Comparison of ENCODE assay signal across 1 cellular context in the genomic region with DNA sequence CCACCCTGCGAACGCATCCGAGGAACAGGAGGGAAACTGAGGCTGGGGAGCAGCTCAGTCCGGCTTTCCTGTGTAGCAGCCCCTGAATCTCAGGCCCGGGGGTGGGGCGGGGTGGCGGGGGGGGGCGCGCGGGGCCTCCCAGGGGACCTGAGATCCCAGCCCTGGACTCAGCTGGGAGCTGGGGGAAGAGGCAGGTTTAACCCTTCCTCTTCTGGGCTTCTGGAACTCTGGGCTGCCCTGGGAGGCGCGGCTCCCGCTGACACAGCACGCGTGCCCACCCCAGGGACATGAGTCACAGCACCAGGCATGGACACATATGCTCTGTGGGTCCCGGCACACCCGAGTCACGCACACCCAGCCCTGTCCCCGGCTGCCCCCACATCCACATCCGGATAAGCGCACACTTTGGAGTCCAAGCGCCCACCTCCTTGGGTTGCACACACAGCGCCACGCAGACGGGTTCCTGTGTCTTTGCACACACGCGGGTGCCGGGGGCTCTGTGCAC.
TF ChIP-seq lines count a peak whose summit lies in the region.

No MANE protein-coding gene starts in this region.

TF ChIP-seq in K562, 482 proteins besides CTCF, POLR2A, EP300 and RAD21:
- TF ChIP-seq SAP30 (IDR thresholded peaks at IDR 0.05; ENCODE audit: borderline replicate concordance, insufficient read depth, low read depth, low read length, poor library complexity, severe bottlenecking) = peak; percentile 39
- TF ChIP-seq, protein P1, sequence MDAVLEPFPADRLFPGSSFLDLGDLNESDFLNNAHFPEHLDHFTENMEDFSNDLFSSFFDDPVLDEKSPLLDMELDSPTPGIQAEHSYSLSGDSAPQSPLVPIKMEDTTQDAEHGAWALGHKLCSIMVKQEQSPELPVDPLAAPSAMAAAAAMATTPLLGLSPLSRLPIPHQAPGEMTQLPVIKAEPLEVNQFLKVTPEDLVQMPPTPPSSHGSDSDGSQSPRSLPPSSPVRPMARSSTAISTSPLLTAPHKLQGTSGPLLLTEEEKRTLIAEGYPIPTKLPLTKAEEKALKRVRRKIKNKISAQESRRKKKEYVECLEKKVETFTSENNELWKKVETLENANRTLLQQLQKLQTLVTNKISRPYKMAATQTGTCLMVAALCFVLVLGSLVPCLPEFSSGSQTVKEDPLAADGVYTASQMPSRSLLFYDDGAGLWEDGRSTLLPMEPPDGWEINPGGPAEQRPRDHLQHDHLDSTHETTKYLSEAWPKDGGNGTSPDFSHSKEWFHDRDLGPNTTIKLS (IDR thresholded peaks at IDR 0.05; ENCODE audit: borderline replicate concordance, low read depth) = 0 out of 2 replicates have a peak, but pooled peaks have one; percentile 22
- TF ChIP-seq FOSL1 (tag; conservative IDR thresholded peaks at IDR 0.05) = peak; percentile 93
- 0 out of 2 replicates have a peak, but pooled peaks have one; percentile 8 for TF ChIP-seq MYNN (IDR thresholded peaks at IDR 0.05)
- no peak for TF ChIP-seq MYNN (CRISPR knock-in tag; IDR thresholded peaks at IDR 0.05)
- TF ChIP-seq HMG20A (CRISPR knock-in tag; conservative IDR thresholded peaks at IDR 0.05) = no peak
- peak; percentile 56 for TF ChIP-seq RBBP5 (IDR thresholded peaks at IDR 0.05; ENCODE audit: borderline replicate concordance, insufficient read depth, low read length, poor library complexity, severe bottlenecking)
- TF ChIP-seq, protein P2, sequence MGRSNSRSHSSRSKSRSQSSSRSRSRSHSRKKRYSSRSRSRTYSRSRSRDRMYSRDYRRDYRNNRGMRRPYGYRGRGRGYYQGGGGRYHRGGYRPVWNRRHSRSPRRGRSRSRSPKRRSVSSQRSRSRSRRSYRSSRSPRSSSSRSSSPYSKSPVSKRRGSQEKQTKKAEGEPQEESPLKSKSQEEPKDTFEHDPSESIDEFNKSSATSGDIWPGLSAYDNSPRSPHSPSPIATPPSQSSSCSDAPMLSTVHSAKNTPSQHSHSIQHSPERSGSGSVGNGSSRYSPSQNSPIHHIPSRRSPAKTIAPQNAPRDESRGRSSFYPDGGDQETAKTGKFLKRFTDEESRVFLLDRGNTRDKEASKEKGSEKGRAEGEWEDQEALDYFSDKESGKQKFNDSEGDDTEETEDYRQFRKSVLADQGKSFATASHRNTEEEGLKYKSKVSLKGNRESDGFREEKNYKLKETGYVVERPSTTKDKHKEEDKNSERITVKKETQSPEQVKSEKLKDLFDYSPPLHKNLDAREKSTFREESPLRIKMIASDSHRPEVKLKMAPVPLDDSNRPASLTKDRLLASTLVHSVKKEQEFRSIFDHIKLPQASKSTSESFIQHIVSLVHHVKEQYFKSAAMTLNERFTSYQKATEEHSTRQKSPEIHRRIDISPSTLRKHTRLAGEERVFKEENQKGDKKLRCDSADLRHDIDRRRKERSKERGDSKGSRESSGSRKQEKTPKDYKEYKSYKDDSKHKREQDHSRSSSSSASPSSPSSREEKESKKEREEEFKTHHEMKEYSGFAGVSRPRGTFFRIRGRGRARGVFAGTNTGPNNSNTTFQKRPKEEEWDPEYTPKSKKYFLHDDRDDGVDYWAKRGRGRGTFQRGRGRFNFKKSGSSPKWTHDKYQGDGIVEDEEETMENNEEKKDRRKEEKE (IDR thresholded peaks at IDR 0.05; ENCODE audit: borderline replicate concordance in 1 of 2, control insufficient read depth in 1 of 2, low read depth in 2 of 2, low read length in 1 of 2) = no peak
- peak; percentile 64 for TF ChIP-seq BHLHE40 (IDR thresholded peaks at IDR 0.05; ENCODE audit: low read length)
- TF ChIP-seq, protein P3, sequence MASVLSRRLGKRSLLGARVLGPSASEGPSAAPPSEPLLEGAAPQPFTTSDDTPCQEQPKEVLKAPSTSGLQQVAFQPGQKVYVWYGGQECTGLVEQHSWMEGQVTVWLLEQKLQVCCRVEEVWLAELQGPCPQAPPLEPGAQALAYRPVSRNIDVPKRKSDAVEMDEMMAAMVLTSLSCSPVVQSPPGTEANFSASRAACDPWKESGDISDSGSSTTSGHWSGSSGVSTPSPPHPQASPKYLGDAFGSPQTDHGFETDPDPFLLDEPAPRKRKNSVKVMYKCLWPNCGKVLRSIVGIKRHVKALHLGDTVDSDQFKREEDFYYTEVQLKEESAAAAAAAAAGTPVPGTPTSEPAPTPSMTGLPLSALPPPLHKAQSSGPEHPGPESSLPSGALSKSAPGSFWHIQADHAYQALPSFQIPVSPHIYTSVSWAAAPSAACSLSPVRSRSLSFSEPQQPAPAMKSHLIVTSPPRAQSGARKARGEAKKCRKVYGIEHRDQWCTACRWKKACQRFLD (CRISPR knock-in tag; IDR thresholded peaks at IDR 0.05) = peak; percentile 48; the same call in 1 of the 2 replicates
- TF ChIP-seq, protein P4, sequence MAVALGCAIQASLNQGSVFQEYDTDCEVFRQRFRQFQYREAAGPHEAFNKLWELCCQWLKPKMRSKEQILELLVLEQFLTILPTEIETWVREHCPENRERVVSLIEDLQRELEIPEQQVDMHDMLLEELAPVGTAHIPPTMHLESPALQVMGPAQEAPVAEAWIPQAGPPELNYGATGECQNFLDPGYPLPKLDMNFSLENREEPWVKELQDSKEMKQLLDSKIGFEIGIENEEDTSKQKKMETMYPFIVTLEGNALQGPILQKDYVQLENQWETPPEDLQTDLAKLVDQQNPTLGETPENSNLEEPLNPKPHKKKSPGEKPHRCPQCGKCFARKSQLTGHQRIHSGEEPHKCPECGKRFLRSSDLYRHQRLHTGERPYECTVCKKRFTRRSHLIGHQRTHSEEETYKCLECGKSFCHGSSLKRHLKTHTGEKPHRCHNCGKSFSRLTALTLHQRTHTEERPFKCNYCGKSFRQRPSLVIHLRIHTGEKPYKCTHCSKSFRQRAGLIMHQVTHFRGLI (CRISPR knock-in tag; IDR thresholded peaks at IDR 0.05) = no peak
- 0 out of 2 replicates have a peak, but pooled peaks have one; percentile 40 for TF ChIP-seq GATAD2B (IDR thresholded peaks at IDR 0.05; ENCODE audit: borderline replicate concordance)
- TF ChIP-seq FOXP1 (CRISPR knock-in tag; IDR thresholded peaks at IDR 0.05) = peak; percentile 34
- 0 out of 4 replicates have a peak, but pooled peaks of 1 of the 2 experiments have one; percentile 32 for TF ChIP-seq SIN3A (IDR thresholded peaks at IDR 0.05; ENCODE audit: borderline replicate concordance in 2 of 2, control insufficient read depth in 1 of 2, low read depth in 2 of 2, low read length in 2 of 2)
- 0 out of 2 replicates have a peak, but pooled peaks have one; percentile 8 for TF ChIP-seq NCOR1 (IDR thresholded peaks at IDR 0.05)
- TF ChIP-seq YY1 (IDR thresholded peaks at IDR 0.05; ENCODE audit: borderline replicate concordance in 1 of 3, control insufficient read depth in 1 of 3, extremely low read depth in 1 of 3, insufficient read depth in 3 of 3, insufficient read length in 1 of 3, insufficient replicate concordance in 2 of 3, low read depth in 1 of 3, low read length in 2 of 3) = peak in 1 of 3 experiments; percentile 2
- TF ChIP-seq ZNF830 (CRISPR knock-in tag; IDR thresholded peaks at IDR 0.05) = no peak
- TF ChIP-seq, protein P5, sequence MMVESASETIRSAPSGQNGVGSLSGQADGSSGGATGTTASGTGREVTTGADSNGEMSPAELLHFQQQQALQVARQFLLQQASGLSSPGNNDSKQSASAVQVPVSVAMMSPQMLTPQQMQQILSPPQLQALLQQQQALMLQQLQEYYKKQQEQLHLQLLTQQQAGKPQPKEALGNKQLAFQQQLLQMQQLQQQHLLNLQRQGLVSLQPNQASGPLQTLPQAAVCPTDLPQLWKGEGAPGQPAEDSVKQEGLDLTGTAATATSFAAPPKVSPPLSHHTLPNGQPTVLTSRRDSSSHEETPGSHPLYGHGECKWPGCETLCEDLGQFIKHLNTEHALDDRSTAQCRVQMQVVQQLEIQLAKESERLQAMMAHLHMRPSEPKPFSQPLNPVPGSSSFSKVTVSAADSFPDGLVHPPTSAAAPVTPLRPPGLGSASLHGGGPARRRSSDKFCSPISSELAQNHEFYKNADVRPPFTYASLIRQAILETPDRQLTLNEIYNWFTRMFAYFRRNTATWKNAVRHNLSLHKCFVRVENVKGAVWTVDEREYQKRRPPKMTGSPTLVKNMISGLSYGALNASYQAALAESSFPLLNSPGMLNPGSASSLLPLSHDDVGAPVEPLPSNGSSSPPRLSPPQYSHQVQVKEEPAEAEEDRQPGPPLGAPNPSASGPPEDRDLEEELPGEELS (CRISPR knock-in tag; IDR thresholded peaks at IDR 0.05; ENCODE audit: borderline replicate concordance) = 0 out of 2 replicates have a peak, but pooled peaks have one; percentile 16
- no peak for TF ChIP-seq ETV1 (tag; conservative IDR thresholded peaks at IDR 0.05; ENCODE audit: low read depth)
- no peak for TF ChIP-seq SMAD2 (IDR thresholded peaks at IDR 0.05; ENCODE audit: low read depth, low read length)
- TF ChIP-seq, protein P6, sequence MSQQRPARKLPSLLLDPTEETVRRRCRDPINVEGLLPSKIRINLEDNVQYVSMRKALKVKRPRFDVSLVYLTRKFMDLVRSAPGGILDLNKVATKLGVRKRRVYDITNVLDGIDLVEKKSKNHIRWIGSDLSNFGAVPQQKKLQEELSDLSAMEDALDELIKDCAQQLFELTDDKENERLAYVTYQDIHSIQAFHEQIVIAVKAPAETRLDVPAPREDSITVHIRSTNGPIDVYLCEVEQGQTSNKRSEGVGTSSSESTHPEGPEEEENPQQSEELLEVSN (IDR thresholded peaks at IDR 0.05; ENCODE audit: borderline replicate concordance in 1 of 2, extremely low read depth in 1 of 2, insufficient read depth in 1 of 2, insufficient read length in 1 of 2, low read depth in 1 of 2, low read length in 1 of 2, poor library complexity in 1 of 2, severe bottlenecking in 1 of 2) = peak in 1 of 2 experiments; percentile 13
